16 cellular contexts compared by ENCODE assay signal in genomic region chr16:25478476-25478875, GRCh38.
"Had no signal": no experiment of that assay in that cellular context is flagged by ENCODE, and none has a peak within 500 bp of the region (broad histone marks: within the 10 kb centered on the region; RNA-seq: fewer than 3 reads in every experiment).

No MANE protein-coding gene starts in this region.

- H3K36me3 Mint-ChIP-seq: naive thymus-derived CD8-positive, alpha-beta T cell had no signal

- H3K9me3 Mint-ChIP-seq: naive thymus-derived CD8-positive, alpha-beta T cell had no signal

- H3K27ac Mint-ChIP-seq: naive thymus-derived CD8-positive, alpha-beta T cell had no signal

- H3K27ac ChIP-seq: dorsolateral prefrontal cortex, heart left ventricle, neutrophil, right atrium auricular region had no signal

- ATAC-seq: heart left ventricle; naive thymus-derived CD8-positive, alpha-beta T cell had no signal

- H3K27me3 ChIP-seq: dorsolateral prefrontal cortex, heart left ventricle, neutrophil, right atrium auricular region had no signal

- DNase-seq: cortex of kidney; dorsolateral prefrontal cortex; effector CD8-positive, alpha-beta T cell; heart left ventricle; hippocampal formation; kidney glomerular epithelial cell; mesendoderm; naive thymus-derived CD8-positive, alpha-beta T cell; posterior cingulate gyrus; stimulated activated CD4-positive, alpha-beta T cell treated with anti-CD3 and anti-CD28 coated beads, Interleukin-2, amount 100 ng/mL, for 48 hours; stimulated activated naive CD4-positive, alpha-beta T cell treated with Interleukin-2 at 50 U/mL for 16 hours; trophoblast cell had no signal

- H3K4me2 ChIP-seq: smooth muscle cell had no signal

- H3K4me3 Mint-ChIP-seq: naive thymus-derived CD8-positive, alpha-beta T cell had no signal

- H3K4me1 Mint-ChIP-seq: naive thymus-derived CD8-positive, alpha-beta T cell had no signal

- H3K4me1 ChIP-seq: heart left ventricle, right atrium auricular region had no signal

- H3K36me3 ChIP-seq: heart left ventricle, neutrophil, right atrium auricular region had no signal

- FAIRE-seq: frontal cortex had no signal

- H3K9me3 ChIP-seq: heart left ventricle, neutrophil, right atrium auricular region had no signal

- H3K4me3 ChIP-seq: dorsolateral prefrontal cortex, heart left ventricle, right atrium auricular region, smooth muscle cell had no signal
